Comparison of ENCODE assay signal across 11 cellular contexts in the genomic region with DNA sequence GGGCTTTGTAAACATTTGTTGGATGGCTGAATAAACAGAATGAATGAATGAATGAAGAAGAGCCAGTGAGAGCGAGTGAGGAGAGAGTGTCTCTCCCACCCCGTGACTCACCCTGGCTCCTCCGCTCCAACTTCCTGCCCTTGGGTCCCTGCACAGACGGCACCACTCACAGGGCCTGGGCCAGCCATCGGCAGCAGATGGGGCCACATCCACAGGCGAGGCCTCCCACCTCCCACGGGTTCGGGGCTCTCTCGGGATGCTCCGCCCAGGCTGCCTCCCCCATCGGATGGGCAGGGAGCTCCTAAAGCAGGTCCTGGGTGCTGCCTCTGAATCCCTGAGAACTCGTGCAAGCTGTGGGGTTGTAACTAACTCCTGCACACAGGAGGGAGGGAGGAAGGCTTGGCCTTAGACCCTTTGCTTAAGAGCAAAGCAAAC. TPM values are rescaled to one million over a fixed set of nuclear protein-coding genes. Genes with fewer than 3 reads are reported as not detected.
DNase-seq lines count a peak whose midpoint lies in the region; ATAC-seq, FAIRE-seq and TF ChIP-seq lines count a peak whose summit lies in the region.
"Had no signal": no experiment of that assay in that cellular context is flagged by ENCODE, and none has a peak within 500 bp of the region (broad histone marks: within the 10 kb centered on the region; RNA-seq: fewer than 3 reads in every experiment).

No MANE protein-coding gene starts in this region.

- ATAC-seq in left lung (peak; percentile 18), HG02938 (IDR thresholded peaks at IDR 0.05; ENCODE audit: unreplicated experiment) (no peak)
- ATAC-seq in activated CD4-positive, alpha-beta T cell treated with anti-CD3 and anti-CD28 coated beads for 36 hours, result no peak
- ATAC-seq: activated naive CD8-positive, alpha-beta T cell treated with anti-CD3 and anti-CD28 coated beads, Interleukin-2, amount 50 U/mL, for 24 hours had no signal

- H3K27me3 ChIP-seq in AG04450 (ENCODE audit: control insufficient read depth, insufficient read depth, low read length) (no peaks in the 10 kb centered on the region), bronchial epithelial cell (ENCODE audit: control insufficient read depth, insufficient read depth, low read length) (no peaks in the 10 kb centered on the region), left lung (no peaks in the 10 kb centered on the region), Peyer's patch (no peaks in the 10 kb centered on the region)

- no peaks in the 10 kb centered on the region; the same call in 1 of the 2 replicates for H3K9me3 ChIP-seq in AG04450 (ENCODE audit: control insufficient read depth, insufficient read depth, low read length)
- no peaks in the 10 kb centered on the region for H3K9me3 ChIP-seq in left lung
- H3K9me3 ChIP-seq in Peyer's patch, result no peaks in the 10 kb centered on the region

- H3K4me1 Mint-ChIP-seq in activated CD4-positive, alpha-beta T cell treated with anti-CD3 and anti-CD28 coated beads for 36 hours, result peaks cover 10% of the 10 kb centered on the region

- H3K27ac ChIP-seq in AG04450 (ENCODE audit: low read depth, low read length), result peak overlapping the region; percentile 81
- no peak overlapping the region for H3K27ac ChIP-seq in left lung
- peak overlapping the region in 1 of 4 donors; percentile 61 for H3K27ac ChIP-seq in Peyer's patch

- no peaks in the 10 kb centered on the region for H3K9me3 Mint-ChIP-seq in activated CD4-positive, alpha-beta T cell treated with anti-CD3 and anti-CD28 coated beads for 36 hours (ENCODE audit: low read depth)
- H3K9me3 Mint-ChIP-seq: activated naive CD8-positive, alpha-beta T cell treated with anti-CD3 and anti-CD28 coated beads, Interleukin-2, amount 50 U/mL, for 24 hours had no signal

- DNase-seq in AG04450 (ENCODE audit: low read depth, low spot score), result peak; percentile 46
- DNase-seq in M059J (ENCODE audit: low read depth), result peak; percentile 59
- DNase-seq in bronchial epithelial cell (ENCODE audit: low read depth), result peak; percentile 24
- DNase-seq in left lung, result peak in 1 of 2 donors; percentile 69
- no peak for DNase-seq in stimulated activated CD4-positive, alpha-beta T cell treated with anti-CD3 and anti-CD28 coated beads, Interleukin-4, amount 100 ng/mL, for 4 hours
- no peak for DNase-seq in Peyer's patch
- no peak for DNase-seq in activated CD4-positive, alpha-beta T cell treated with anti-CD3 and anti-CD28 coated beads for 36 hours
- DNase-seq: activated naive CD8-positive, alpha-beta T cell treated with anti-CD3 and anti-CD28 coated beads, Interleukin-2, amount 50 U/mL, for 24 hours; NCI-H2081; trophoblast cell had no signal

- FAIRE-seq in bronchial epithelial cell (lab: Jason Lieb, UNC), result no peak

- POLR2A ChIA-PET in AG04450 (lab: Yijun Ruan, JAX), result interaction anchor here (1.2 to 2.0 kb wide), 4 partner anchors 41 to 82 kb away, joined by 3 to 5 read pairs (median 4); partner anchors contain the start of genes CCDC85C, CCNK and SETD3
- POLR2A ChIA-PET in activated CD4-positive, alpha-beta T cell treated with anti-CD3 and anti-CD28 coated beads for 36 hours (lab: Charles Lee), result no interaction called here

- H3K36me3 ChIP-seq in bronchial epithelial cell (ENCODE audit: control insufficient read depth, insufficient read depth, low read length) (peaks cover 3% of the 10 kb centered on the region), left lung (no peaks in the 10 kb centered on the region), Peyer's patch (peaks cover 0 to 8% (median 0%) of the 10 kb centered on the region in 3 donors)

- H3K4me3 Mint-ChIP-seq in activated CD4-positive, alpha-beta T cell treated with anti-CD3 and anti-CD28 coated beads for 36 hours, result no peak overlapping the region
- H3K4me3 Mint-ChIP-seq: activated naive CD8-positive, alpha-beta T cell treated with anti-CD3 and anti-CD28 coated beads, Interleukin-2, amount 50 U/mL, for 24 hours had no signal

- no peaks in the 10 kb centered on the region for H3K27me3 Mint-ChIP-seq in activated CD4-positive, alpha-beta T cell treated with anti-CD3 and anti-CD28 coated beads for 36 hours
- H3K27me3 Mint-ChIP-seq: activated naive CD8-positive, alpha-beta T cell treated with anti-CD3 and anti-CD28 coated beads, Interleukin-2, amount 50 U/mL, for 24 hours had no signal

- H3K4me3 ChIP-seq in AG04450 (ENCODE audit: low read depth, low read length) (no peak overlapping the region), bronchial epithelial cell (ENCODE audit: low read depth, low read length) (no peak overlapping the region), left lung (no peak overlapping the region), Peyer's patch (no peak overlapping the region)

- CTCF ChIA-PET in AG04450 (lab: Charles Lee), result interaction anchor here (0.6 to 5.0 kb wide), 3 partner anchors 84 to 106 kb away, joined by 3 to 27 read pairs (median 4); no protein-coding TSS in a partner anchor
- CTCF ChIA-PET in activated CD4-positive, alpha-beta T cell treated with anti-CD3 and anti-CD28 coated beads for 36 hours (lab: Charles Lee), result no interaction called here

- peaks cover 4 to 36% of the 10 kb centered on the region in 2 donors for H3K4me1 ChIP-seq in left lung
- peaks cover 0 to 43% (median 0%) of the 10 kb centered on the region in 4 donors for H3K4me1 ChIP-seq in Peyer's patch

- H3K27ac Mint-ChIP-seq in activated CD4-positive, alpha-beta T cell treated with anti-CD3 and anti-CD28 coated beads for 36 hours, result no peak overlapping the region
- H3K27ac Mint-ChIP-seq: activated naive CD8-positive, alpha-beta T cell treated with anti-CD3 and anti-CD28 coated beads, Interleukin-2, amount 50 U/mL, for 24 hours had no signal

- TF ChIP-seq POLR2A in Peyer's patch (IDR thresholded peaks at IDR 0.05), result no peak

- intact Hi-C loops in left lung (cut with DNase I), result loop anchor here in 1 of 2 donors (10.0 kb wide), 1 partner anchor 102 kb away; no protein-coding TSS in a partner anchor
- intact Hi-C loops in activated CD4-positive, alpha-beta T cell treated with anti-CD3 and anti-CD28 coated beads for 36 hours (cut with DNase I, micrococcal nuclease), result no loop called here

- H3K36me3 Mint-ChIP-seq in activated CD4-positive, alpha-beta T cell treated with anti-CD3 and anti-CD28 coated beads for 36 hours (ENCODE audit: low read depth), result no peaks in the 10 kb centered on the region

- TF ChIP-seq CTCF in AG04450 (IDR thresholded peaks at IDR 0.05; ENCODE audit: low read depth, low read length) (peak; percentile 7; the same call in 1 of the 2 replicates), bronchial epithelial cell (IDR thresholded peaks at IDR 0.05; ENCODE audit: insufficient read depth, low read length, severe bottlenecking) (no peak), left lung (IDR thresholded peaks at IDR 0.05) (no peak), Peyer's patch (IDR thresholded peaks at IDR 0.05) (no peak)

RNA-seq across cellular contexts. Expression of gene CCNK, which starts 41.3 kb away (rescaled TPM):
- polyA plus RNA-seq in AG04450 (2011; rRNA removed), result 18.9 and 33.4 TPM in 2 replicates
- 34.9 and 38.3 TPM in 2 replicates for polyA minus RNA-seq in AG04450 (2011; rRNA and poly(A)+ RNA removed)
- total RNA-seq in M059J (2014; rRNA removed; shearing (Covaris generic)), result 11.8 and 12.2 TPM in 2 replicates
- 18.4 and 43.3 TPM in 2 replicates for total RNA-seq in bronchial epithelial cell
- 10 to 100 TPM; 45.4 to 52.5 TPM for total RNA-seq in left lung
- 10 to 100 TPM; 25.7 to 61.9 (median 37.0) TPM for total RNA-seq in Peyer's patch
- 10 to 100 TPM; 93.7 to 96.2 TPM for total RNA-seq in activated CD4-positive, alpha-beta T cell treated with anti-CD3 and anti-CD28 coated beads for 36 hours

RNA-seq across cellular contexts. Expression of gene SETD3, which starts 41.8 kb away (rescaled TPM):
- 23.7 and 25.0 TPM in 2 replicates for polyA plus RNA-seq in AG04450 (2011; rRNA removed)
- polyA minus RNA-seq in AG04450 (2011; rRNA and poly(A)+ RNA removed), result 28.2 and 33.2 TPM in 2 replicates
- 33.1 and 41.5 TPM in 2 replicates for total RNA-seq in M059J (2014; rRNA removed; shearing (Covaris generic))
- 54.9 and 66.6 TPM in 2 replicates for total RNA-seq in bronchial epithelial cell
- total RNA-seq in left lung, result 10 to 100 TPM; 69.1 to 78.7 TPM
- total RNA-seq in Peyer's patch, result 100 to 1,000 TPM in 1 of 4 donors, 10 to 100 TPM in 3; 61.9 to 120 (median 68.8) TPM
- total RNA-seq in activated CD4-positive, alpha-beta T cell treated with anti-CD3 and anti-CD28 coated beads for 36 hours, result 10 to 100 TPM; 51.5 to 62.3 TPM

Comparison
In these comparisons a context has a peak if more than half of its experiments do, and no peak if none do; other contexts are left out.
1. DNase-seq: peak in AG04450 (single experiment), M059J (single experiment) and bronchial epithelial cell (single experiment); none in stimulated activated CD4-positive, alpha-beta T cell treated with anti-CD3 and anti-CD28 coated beads, Interleukin-4, amount 100 ng/mL, for 4 hours (0 of 2), Peyer's patch (0 of 3) and activated CD4-positive, alpha-beta T cell treated with anti-CD3 and anti-CD28 coated beads for 36 hours (single experiment).